ENCODE assay signal across 23 cellular contexts in genomic region chr6:158757753-158758090, GRCh38.
DNase-seq lines count a peak whose midpoint lies in the region; ATAC-seq, FAIRE-seq and TF ChIP-seq lines count a peak whose summit lies in the region.
"Had no signal": no experiment of that assay in that cellular context is flagged by ENCODE, and none has a peak within 500 bp of the region (broad histone marks: within the 10 kb centered on the region; RNA-seq: fewer than 3 reads in every experiment).

No MANE protein-coding gene starts in this region.

- H3K36me3 Mint-ChIP-seq in activated CD8-positive, alpha-beta T cell treated with anti-CD3 and anti-CD28 coated beads, Interleukin-2, amount 10 ng/mL, durations not matched to agents 7 days and 5 days (ENCODE audit: low read depth): peaks cover 30% of the 10 kb centered on the region
- peaks cover 39% of the 10 kb centered on the region for H3K36me3 Mint-ChIP-seq in activated CD8-positive, alpha-beta T cell treated with anti-CD3 and anti-CD28 coated beads for 36 hours (ENCODE audit: low read depth)
- no peaks in the 10 kb centered on the region for H3K36me3 Mint-ChIP-seq in astrocyte (ENCODE audit: low read depth, unreplicated experiment)
- peaks cover 1% of the 10 kb centered on the region for H3K36me3 Mint-ChIP-seq in neural progenitor cell

- CTCF ChIA-PET in activated CD8-positive, alpha-beta T cell treated with anti-CD3 and anti-CD28 coated beads, Interleukin-2, amount 10 ng/mL, durations not matched to agents 7 days and 5 days (lab: Charles Lee): no interaction called here
- CTCF ChIA-PET in activated CD8-positive, alpha-beta T cell treated with anti-CD3 and anti-CD28 coated beads for 36 hours (lab: Charles Lee): interaction anchor here (1.5 kb wide), 1 partner anchor 54 kb away, joined by 3 read pairs; no protein-coding TSS in a partner anchor

- no peaks in the 10 kb centered on the region for H3K4me1 Mint-ChIP-seq in activated CD8-positive, alpha-beta T cell treated with anti-CD3 and anti-CD28 coated beads, Interleukin-2, amount 10 ng/mL, durations not matched to agents 7 days and 5 days (ENCODE audit: low read depth)
- peaks cover 3% of the 10 kb centered on the region for H3K4me1 Mint-ChIP-seq in activated CD8-positive, alpha-beta T cell treated with anti-CD3 and anti-CD28 coated beads for 36 hours (ENCODE audit: low read depth)
- no peaks in the 10 kb centered on the region for H3K4me1 Mint-ChIP-seq in astrocyte (ENCODE audit: low read depth, unreplicated experiment)
- peaks cover 37% of the 10 kb centered on the region for H3K4me1 Mint-ChIP-seq in neural progenitor cell
- H3K4me1 Mint-ChIP-seq: activated CD4-positive, alpha-beta T cell treated with anti-CD3 and anti-CD28 coated beads, Interleukin-2, amount 10 ng/mL, durations not matched to agents 7 days and 5 days; activated naive CD4-positive, alpha-beta T cell treated with anti-CD3 and anti-CD28 coated beads, Interleukin-2, amount 50 U/mL, for 24 hours had no signal

- no peaks in the 10 kb centered on the region for H3K4me1 ChIP-seq in astrocyte (ENCODE audit: insufficient read depth, low read length)
- peaks cover 16% of the 10 kb centered on the region for H3K4me1 ChIP-seq in neural progenitor cell
- H3K4me1 ChIP-seq: uterus had no signal

- H4K20me1 ChIP-seq in astrocyte (ENCODE audit: insufficient read depth, low read length): no peaks in the 10 kb centered on the region
- H4K20me1 ChIP-seq in neural progenitor cell (ENCODE audit: low read depth): no peaks in the 10 kb centered on the region

- H3K4me2 ChIP-seq in astrocyte (ENCODE audit: low read length) (no peak overlapping the region), neural progenitor cell (peak overlapping the region; percentile 10)
- H3K4me2 ChIP-seq: A549 had no signal

- H3K27me3 ChIP-seq in H7 (ENCODE audit: control insufficient read depth, insufficient read depth, low read length) (no peaks in the 10 kb centered on the region), astrocyte (ENCODE audit: insufficient read depth, low read length) (no peaks in the 10 kb centered on the region), neural progenitor cell (no peaks in the 10 kb centered on the region)
- H3K27me3 ChIP-seq: brain microvascular endothelial cell, uterus had no signal

- H3K27ac Mint-ChIP-seq in activated CD8-positive, alpha-beta T cell treated with anti-CD3 and anti-CD28 coated beads, Interleukin-2, amount 10 ng/mL, durations not matched to agents 7 days and 5 days: peak overlapping the region; percentile 8
- H3K27ac Mint-ChIP-seq in activated CD8-positive, alpha-beta T cell treated with anti-CD3 and anti-CD28 coated beads for 36 hours: no peak overlapping the region
- peak overlapping the region; percentile 84 for H3K27ac Mint-ChIP-seq in astrocyte (ENCODE audit: unreplicated experiment)
- peak overlapping the region; percentile 59 for H3K27ac Mint-ChIP-seq in neural progenitor cell
- H3K27ac Mint-ChIP-seq: activated CD4-positive, alpha-beta T cell treated with anti-CD3 and anti-CD28 coated beads, Interleukin-2, amount 10 ng/mL, durations not matched to agents 7 days and 5 days; activated naive CD4-positive, alpha-beta T cell treated with anti-CD3 and anti-CD28 coated beads, Interleukin-2, amount 50 U/mL, for 24 hours had no signal

- H3K9me3 Mint-ChIP-seq in activated CD8-positive, alpha-beta T cell treated with anti-CD3 and anti-CD28 coated beads, Interleukin-2, amount 10 ng/mL, durations not matched to agents 7 days and 5 days (ENCODE audit: insufficient read depth): no peaks in the 10 kb centered on the region
- H3K9me3 Mint-ChIP-seq in activated CD8-positive, alpha-beta T cell treated with anti-CD3 and anti-CD28 coated beads for 36 hours: no peaks in the 10 kb centered on the region
- H3K9me3 Mint-ChIP-seq in astrocyte (ENCODE audit: unreplicated experiment): no peaks in the 10 kb centered on the region
- H3K9me3 Mint-ChIP-seq in neural progenitor cell: no peaks in the 10 kb centered on the region
- H3K9me3 Mint-ChIP-seq: activated CD4-positive, alpha-beta T cell treated with anti-CD3 and anti-CD28 coated beads, Interleukin-2, amount 10 ng/mL, durations not matched to agents 7 days and 5 days; activated naive CD4-positive, alpha-beta T cell treated with anti-CD3 and anti-CD28 coated beads, Interleukin-2, amount 50 U/mL, for 24 hours; immature natural killer cell; T-cell had no signal

- no peaks in the 10 kb centered on the region for H3K36me3 ChIP-seq in H7 (replicated peaks; ENCODE audit: control insufficient read depth, insufficient read depth, low read length)
- no peaks in the 10 kb centered on the region for H3K36me3 ChIP-seq in astrocyte (ENCODE audit: insufficient read depth, low read length)
- no peaks in the 10 kb centered on the region for H3K36me3 ChIP-seq in neural progenitor cell
- H3K36me3 ChIP-seq: brain microvascular endothelial cell, uterus had no signal

- H3K79me2 ChIP-seq in astrocyte (ENCODE audit: insufficient read depth, low read length): no peaks in the 10 kb centered on the region
- no peaks in the 10 kb centered on the region for H3K79me2 ChIP-seq in neural progenitor cell (ENCODE audit: low read depth)

- no peaks in the 10 kb centered on the region for H3K27me3 Mint-ChIP-seq in activated CD8-positive, alpha-beta T cell treated with anti-CD3 and anti-CD28 coated beads, Interleukin-2, amount 10 ng/mL, durations not matched to agents 7 days and 5 days (ENCODE audit: low read depth)
- no peaks in the 10 kb centered on the region for H3K27me3 Mint-ChIP-seq in activated CD8-positive, alpha-beta T cell treated with anti-CD3 and anti-CD28 coated beads for 36 hours
- peaks cover 18% of the 10 kb centered on the region for H3K27me3 Mint-ChIP-seq in astrocyte (ENCODE audit: low read depth, unreplicated experiment)
- H3K27me3 Mint-ChIP-seq in neural progenitor cell (ENCODE audit: insufficient read depth, low read depth): peaks cover 4% of the 10 kb centered on the region
- H3K27me3 Mint-ChIP-seq: activated CD4-positive, alpha-beta T cell treated with anti-CD3 and anti-CD28 coated beads, Interleukin-2, amount 10 ng/mL, durations not matched to agents 7 days and 5 days; activated naive CD4-positive, alpha-beta T cell treated with anti-CD3 and anti-CD28 coated beads, Interleukin-2, amount 50 U/mL, for 24 hours; T-cell had no signal

- H3F3A ChIP-seq in neural progenitor cell (ENCODE audit: low read depth): peaks cover 9% of the 10 kb centered on the region

- no peak overlapping the region for H3K4me3 ChIP-seq in H7 (ENCODE audit: insufficient read depth, low read depth, low read length)
- H3K4me3 ChIP-seq in astrocyte (ENCODE audit: insufficient read depth, low read depth, low read length): no peak overlapping the region
- H3K4me3 ChIP-seq in neural progenitor cell: no peak overlapping the region
- H3K4me3 ChIP-seq: A549, K562, left ventricle myocardium inferior, uterus had no signal

- no peaks in the 10 kb centered on the region for H3K9me3 ChIP-seq in astrocyte (ENCODE audit: insufficient read depth, low read depth, low read length)
- no peaks in the 10 kb centered on the region for H3K9me3 ChIP-seq in neural progenitor cell (ENCODE audit: low read depth)
- H3K9me3 ChIP-seq: A549, left ventricle myocardium inferior, uterus had no signal

- ATAC-seq in activated CD8-positive, alpha-beta T cell treated with anti-CD3 and anti-CD28 coated beads, Interleukin-2, amount 10 ng/mL, durations not matched to agents 7 days and 5 days: no peak
- ATAC-seq in activated CD8-positive, alpha-beta T cell treated with anti-CD3 and anti-CD28 coated beads for 36 hours: no peak
- ATAC-seq in HG03280 (IDR thresholded peaks at IDR 0.05; ENCODE audit: unreplicated experiment): no peak
- ATAC-seq: A549, PC-3 had no signal

- no peak for DNase-seq in activated CD8-positive, alpha-beta T cell treated with anti-CD3 and anti-CD28 coated beads, Interleukin-2, amount 10 ng/mL, durations not matched to agents 7 days and 5 days
- no peak for DNase-seq in activated CD8-positive, alpha-beta T cell treated with anti-CD3 and anti-CD28 coated beads for 36 hours
- peak; percentile 55 for DNase-seq in H7
- DNase-seq in astrocyte (ENCODE audit: low read depth): no peak
- no peak for DNase-seq in neural progenitor cell (ENCODE audit: low spot score)
- DNase-seq in activated CD4-positive, CD25-positive, alpha-beta regulatory T cell treated with anti-CD3 and anti-CD28 coated beads, Interleukin-2, amount 50 U/mL, for 72 hours: no peak
- DNase-seq in DMS79 treated with DMSO at 0.1 percent for 48 hours (lab: John Stamatoyannopoulos, UW): no peak
- DNase-seq: activated CD4-positive, alpha-beta T cell treated with anti-CD3 and anti-CD28 coated beads, Interleukin-2, amount 10 ng/mL, durations not matched to agents 7 days and 5 days; brain microvascular endothelial cell; cortex of kidney; immature natural killer cell; left ventricle myocardium inferior; NCI-H187 treated with DMSO at 0.1 percent for 48 hours; PC-3; stimulated activated CD4-positive, alpha-beta T cell treated with anti-CD3 and anti-CD28 coated beads, Interleukin-4, amount 100 ng/mL, for 24 hours; T-cell; uterus had no signal

- FAIRE-seq in astrocyte (lab: Jason Lieb, UNC): no peak
- FAIRE-seq: A549, D721Med, G401.6, K562 had no signal

- no peak overlapping the region for H3K4me3 Mint-ChIP-seq in activated CD8-positive, alpha-beta T cell treated with anti-CD3 and anti-CD28 coated beads, Interleukin-2, amount 10 ng/mL, durations not matched to agents 7 days and 5 days
- H3K4me3 Mint-ChIP-seq in activated CD8-positive, alpha-beta T cell treated with anti-CD3 and anti-CD28 coated beads for 36 hours: no peak overlapping the region
- no peak overlapping the region for H3K4me3 Mint-ChIP-seq in astrocyte (ENCODE audit: unreplicated experiment)
- no peak overlapping the region for H3K4me3 Mint-ChIP-seq in neural progenitor cell
- H3K4me3 Mint-ChIP-seq: activated CD4-positive, alpha-beta T cell treated with anti-CD3 and anti-CD28 coated beads, Interleukin-2, amount 10 ng/mL, durations not matched to agents 7 days and 5 days; activated naive CD4-positive, alpha-beta T cell treated with anti-CD3 and anti-CD28 coated beads, Interleukin-2, amount 50 U/mL, for 24 hours; immature natural killer cell; T-cell had no signal

- H2AFZ ChIP-seq in astrocyte (ENCODE audit: low read depth, low read length) (no peak overlapping the region), neural progenitor cell (replicated peaks) (no peak overlapping the region)

- H3K27ac ChIP-seq in astrocyte (ENCODE audit: low read depth, low read length) (no peak overlapping the region), neural progenitor cell (no peak overlapping the region)
- H3K27ac ChIP-seq: A549, brain microvascular endothelial cell, left ventricle myocardium inferior, uterus had no signal

- POLR2A ChIA-PET in activated CD8-positive, alpha-beta T cell treated with anti-CD3 and anti-CD28 coated beads, Interleukin-2, amount 10 ng/mL, durations not matched to agents 7 days and 5 days (lab: Charles Lee): no interaction called here
- POLR2A ChIA-PET in activated CD8-positive, alpha-beta T cell treated with anti-CD3 and anti-CD28 coated beads for 36 hours (lab: Charles Lee): interaction anchor here (0.7 to 1.7 kb wide), 2 partner anchors 10 to 625 kb away, joined by 3 to 7 read pairs; no protein-coding TSS in a partner anchor

- intact Hi-C loops in activated CD8-positive, alpha-beta T cell treated with anti-CD3 and anti-CD28 coated beads for 36 hours (cut with micrococcal nuclease): no loop called here

- no peak for TF ChIP-seq CTCF in activated CD8-positive, alpha-beta T cell treated with anti-CD3 and anti-CD28 coated beads for 36 hours (IDR thresholded peaks at IDR 0.05)
- TF ChIP-seq CTCF in astrocyte (IDR thresholded peaks at IDR 0.05; ENCODE audit: insufficient read depth, low read depth, low read length) (no peak), neural progenitor cell (IDR thresholded peaks at IDR 0.05) (no peak)

- H3K9ac ChIP-seq in astrocyte (ENCODE audit: low read length) (no peak overlapping the region), neural progenitor cell (no peak overlapping the region)
